14 cellular contexts compared by ENCODE assay signal in the genomic region with DNA sequence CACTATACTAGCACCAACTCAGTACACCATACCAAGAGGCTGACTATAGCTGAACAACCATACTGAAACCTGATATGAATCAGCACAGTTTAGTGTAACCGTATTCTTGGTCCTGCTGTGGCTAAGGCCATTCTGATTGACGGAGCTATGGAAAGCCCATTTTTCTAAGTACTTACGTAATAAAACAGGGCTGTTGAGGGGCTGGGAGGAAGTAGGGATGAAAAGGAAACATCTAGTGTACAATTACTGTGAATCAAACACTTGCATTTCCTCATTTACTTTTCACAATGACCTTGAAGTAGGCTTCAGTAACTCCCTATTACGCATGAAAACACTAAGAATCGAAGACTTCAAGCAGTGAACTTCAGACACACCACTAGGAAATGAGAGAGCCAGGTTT.
A peak's percentile ranks its signal among the peaks of the same experiment; 100 is the strongest.
DNase-seq lines count a peak whose midpoint lies in the region; ATAC-seq lines count a peak whose summit lies in the region.
"Had no signal": no experiment of that assay in that cellular context is flagged by ENCODE, and none has a peak within 500 bp of the region (broad histone marks: within the 10 kb centered on the region; RNA-seq: fewer than 3 reads in every experiment).

No MANE protein-coding gene starts in this region.

- peaks cover 3% of the 10 kb centered on the region for H3K36me3 Mint-ChIP-seq in CD4-positive, CD25-positive, alpha-beta regulatory T cell

- peaks cover 0 to 8% (median 5%) of the 10 kb centered on the region in 7 donors for H3K9me3 Mint-ChIP-seq in CD4-positive, CD25-positive, alpha-beta regulatory T cell

- peaks cover 5 to 27% (median 22%) of the 10 kb centered on the region in 4 donors for H3K4me1 Mint-ChIP-seq in CD4-positive, CD25-positive, alpha-beta regulatory T cell

- peak in 1 of 3 donors; percentile 6 for DNase-seq in CD4-positive, CD25-positive, alpha-beta regulatory T cell
- DNase-seq in NOMO-1 treated with dmso at 0.1 percent for 144 hours (lab: John Stamatoyannopoulos, UW; ENCODE audit: unreplicated experiment) (peak; percentile 71), NCI-H774 (lab: John Stamatoyannopoulos, UW) (no peak), NCI-H345 (lab: John Stamatoyannopoulos, UW) (no peak), H4 (ENCODE audit: low spot score) (no peak), NCI-H1436 (lab: John Stamatoyannopoulos, UW) (no peak)
- DNase-seq: H7, head of caudate nucleus, KG1, mesenchymal stem cell, NCI-H524 treated with DMSO at 0.1 percent for 48 hours had no signal

- no peaks in the 10 kb centered on the region for H3K9me3 ChIP-seq in CD4-positive, CD25-positive, alpha-beta regulatory T cell (ENCODE audit: control insufficient read depth in 2 of 2, low read length in 2 of 2)
- H3K9me3 ChIP-seq: vagina had no signal

- H3K27ac Mint-ChIP-seq in CD4-positive, CD25-positive, alpha-beta regulatory T cell = peak overlapping the region in 2 of 3 donors; percentile 23 to 87

- H3K27me3 Mint-ChIP-seq in CD4-positive, CD25-positive, alpha-beta regulatory T cell = peaks cover 4% of the 10 kb centered on the region

- H3K36me3 ChIP-seq in CD4-positive, CD25-positive, alpha-beta regulatory T cell (ENCODE audit: control insufficient read depth, insufficient read depth, low read length) = no peaks in the 10 kb centered on the region
- H3K36me3 ChIP-seq: vagina had no signal

- ATAC-seq in CD4-positive, CD25-positive, alpha-beta regulatory T cell (ENCODE audit: low read depth in 2 of 2) = peak in 1 of 2 donors; percentile 50
- ATAC-seq in GM19043 (IDR thresholded peaks at IDR 0.05; ENCODE audit: low read depth, unreplicated experiment) (peak; percentile 57), HG02981 (IDR thresholded peaks at IDR 0.05; ENCODE audit: unreplicated experiment) (peak; percentile 94)

- peaks cover 6% of the 10 kb centered on the region for H3K4me1 ChIP-seq in CD4-positive, CD25-positive, alpha-beta regulatory T cell (ENCODE audit: control insufficient read depth, insufficient read depth, low read length, poor library complexity, severe bottlenecking)
- H3K4me1 ChIP-seq: vagina had no signal

- no peaks in the 10 kb centered on the region for H3K27me3 ChIP-seq in CD4-positive, CD25-positive, alpha-beta regulatory T cell (ENCODE audit: control insufficient read depth, insufficient read depth, low read length)
- H3K27me3 ChIP-seq: vagina had no signal

- H3K4me3 ChIP-seq in CD4-positive, CD25-positive, alpha-beta regulatory T cell (ENCODE audit: low read depth, low read length) = no peak overlapping the region
- H3K4me3 ChIP-seq: vagina had no signal

- no peak overlapping the region for H3K4me3 Mint-ChIP-seq in CD4-positive, CD25-positive, alpha-beta regulatory T cell

- H3K27ac ChIP-seq in CD4-positive, CD25-positive, alpha-beta regulatory T cell (ENCODE audit: insufficient read depth, low read length, poor library complexity, severe bottlenecking) = no peak overlapping the region
- H3K27ac ChIP-seq: vagina had no signal
